Comparison of ENCODE assay signal across 34 cellular contexts in genomic region chr13:62377838-62378237, GRCh38.
"Had no signal": no experiment of that assay in that cellular context is flagged by ENCODE, and none has a peak within 500 bp of the region (broad histone marks: within the 10 kb centered on the region; RNA-seq: fewer than 3 reads in every experiment).

No MANE protein-coding gene starts in this region.

- H3K4me3 ChIP-seq: MG63 had no signal

- H3K4me2 ChIP-seq: KMS-11 had no signal

- H3K27ac ChIP-seq: KMS-11 had no signal

- H3K9ac ChIP-seq: KMS-11 had no signal

- DNase-seq: Kasumi-1, MG63, MM.1S, MV-4-11, NCI-H1048, NCI-H1092, NCI-H1092 treated with DMSO at 0.1 percent for 48 hours, NCI-H1105, NCI-H1105 treated with DMSO at 0.1 percent for 48 hours, NCI-H1417, NCI-H1417 treated with DMSO at 0.1 percent for 48 hours, NCI-H1436, NCI-H1436 treated with DMSO at 0.1 percent for 48 hours, NCI-H146, NCI-H1694, NCI-H1694 treated with DMSO at 0.1 percent for 48 hours, NCI-H187, NCI-H187 treated with DMSO at 0.1 percent for 48 hours, NCI-H1930, NCI-H2029, NCI-H2029 treated with DMSO at 0.1 percent for 48 hours, NCI-H2081, NCI-H2081 treated with DMSO at 0.1 percent for 48 hours, NCI-H2107, NCI-H2171, NCI-H2171 treated with DMSO at 0.1 percent for 48 hours, NCI-H2227 treated with DMSO at 0.1 percent for 48 hours, NCI-H226, NCI-H345, NCI-H446, NCI-H446 treated with DMSO at 0.1 percent for 48 hours, NCI-H510A, NCI-H510A treated with DMSO at 0.1 percent for 48 hours had no signal

- H3K36me3 ChIP-seq: MG63 had no signal

- H3K27me3 ChIP-seq: MG63 had no signal

- H3K9me3 ChIP-seq: MG63 had no signal
